In the genomic region with DNA sequence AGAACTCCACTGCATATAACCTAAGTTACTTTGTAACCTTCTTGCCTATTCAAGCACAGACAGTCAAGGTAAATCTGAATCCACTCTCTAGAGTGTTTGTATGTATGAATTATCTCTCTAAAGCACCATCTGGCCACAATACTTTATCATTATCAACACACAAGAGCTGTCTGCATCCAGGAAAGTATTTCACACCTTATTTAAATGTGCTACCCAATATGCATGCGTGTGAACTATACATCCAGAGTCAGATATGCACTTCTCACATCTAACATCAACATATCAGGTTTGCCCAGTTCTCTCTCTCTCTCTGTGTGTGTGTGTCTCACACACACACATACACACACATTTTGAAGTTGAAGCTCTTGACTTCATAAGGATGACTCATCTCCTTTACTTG, we compare ENCODE assay signal across 1 cellular context.
TF ChIP-seq lines count a peak whose summit lies in the region.

No MANE protein-coding gene starts in this region.

TF ChIP-seq in GM12878, 131 proteins besides CTCF, POLR2A, EP300 and RAD21 (continued from another document):
- TF ChIP-seq, protein P1, sequence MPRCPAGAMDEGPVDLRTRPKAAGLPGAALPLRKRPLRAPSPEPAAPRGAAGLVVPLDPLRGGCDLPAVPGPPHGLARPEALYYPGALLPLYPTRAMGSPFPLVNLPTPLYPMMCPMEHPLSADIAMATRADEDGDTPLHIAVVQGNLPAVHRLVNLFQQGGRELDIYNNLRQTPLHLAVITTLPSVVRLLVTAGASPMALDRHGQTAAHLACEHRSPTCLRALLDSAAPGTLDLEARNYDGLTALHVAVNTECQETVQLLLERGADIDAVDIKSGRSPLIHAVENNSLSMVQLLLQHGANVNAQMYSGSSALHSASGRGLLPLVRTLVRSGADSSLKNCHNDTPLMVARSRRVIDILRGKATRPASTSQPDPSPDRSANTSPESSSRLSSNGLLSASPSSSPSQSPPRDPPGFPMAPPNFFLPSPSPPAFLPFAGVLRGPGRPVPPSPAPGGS (IDR thresholded peaks at IDR 0.05; ENCODE audit: borderline replicate concordance, insufficient read depth, low read depth, low read length, poor library complexity, severe bottlenecking), result no peak
- TF ChIP-seq, protein P2, sequence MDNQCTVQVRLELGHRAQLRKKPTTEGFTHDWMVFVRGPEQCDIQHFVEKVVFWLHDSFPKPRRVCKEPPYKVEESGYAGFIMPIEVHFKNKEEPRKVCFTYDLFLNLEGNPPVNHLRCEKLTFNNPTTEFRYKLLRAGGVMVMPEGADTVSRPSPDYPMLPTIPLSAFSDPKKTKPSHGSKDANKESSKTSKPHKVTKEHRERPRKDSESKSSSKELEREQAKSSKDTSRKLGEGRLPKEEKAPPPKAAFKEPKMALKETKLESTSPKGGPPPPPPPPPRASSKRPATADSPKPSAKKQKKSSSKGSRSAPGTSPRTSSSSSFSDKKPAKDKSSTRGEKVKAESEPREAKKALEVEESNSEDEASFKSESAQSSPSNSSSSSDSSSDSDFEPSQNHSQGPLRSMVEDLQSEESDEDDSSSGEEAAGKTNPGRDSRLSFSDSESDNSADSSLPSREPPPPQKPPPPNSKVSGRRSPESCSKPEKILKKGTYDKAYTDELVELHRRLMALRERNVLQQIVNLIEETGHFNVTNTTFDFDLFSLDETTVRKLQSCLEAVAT (IDR thresholded peaks at IDR 0.05), result no peak
- TF ChIP-seq, protein P3, sequence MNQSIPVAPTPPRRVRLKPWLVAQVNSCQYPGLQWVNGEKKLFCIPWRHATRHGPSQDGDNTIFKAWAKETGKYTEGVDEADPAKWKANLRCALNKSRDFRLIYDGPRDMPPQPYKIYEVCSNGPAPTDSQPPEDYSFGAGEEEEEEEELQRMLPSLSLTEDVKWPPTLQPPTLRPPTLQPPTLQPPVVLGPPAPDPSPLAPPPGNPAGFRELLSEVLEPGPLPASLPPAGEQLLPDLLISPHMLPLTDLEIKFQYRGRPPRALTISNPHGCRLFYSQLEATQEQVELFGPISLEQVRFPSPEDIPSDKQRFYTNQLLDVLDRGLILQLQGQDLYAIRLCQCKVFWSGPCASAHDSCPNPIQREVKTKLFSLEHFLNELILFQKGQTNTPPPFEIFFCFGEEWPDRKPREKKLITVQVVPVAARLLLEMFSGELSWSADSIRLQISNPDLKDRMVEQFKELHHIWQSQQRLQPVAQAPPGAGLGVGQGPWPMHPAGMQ (IDR thresholded peaks at IDR 0.05; ENCODE audit: borderline replicate concordance), result no peak
- TF ChIP-seq CBX5 (IDR thresholded peaks at IDR 0.05; ENCODE audit: low read depth) (no peak), SMARCA5 (IDR thresholded peaks at IDR 0.05) (no peak)
- TF ChIP-seq, protein P4, sequence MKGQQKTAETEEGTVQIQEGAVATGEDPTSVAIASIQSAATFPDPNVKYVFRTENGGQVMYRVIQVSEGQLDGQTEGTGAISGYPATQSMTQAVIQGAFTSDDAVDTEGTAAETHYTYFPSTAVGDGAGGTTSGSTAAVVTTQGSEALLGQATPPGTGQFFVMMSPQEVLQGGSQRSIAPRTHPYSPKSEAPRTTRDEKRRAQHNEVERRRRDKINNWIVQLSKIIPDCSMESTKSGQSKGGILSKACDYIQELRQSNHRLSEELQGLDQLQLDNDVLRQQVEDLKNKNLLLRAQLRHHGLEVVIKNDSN (IDR thresholded peaks at IDR 0.05; ENCODE audit: borderline replicate concordance, extremely low read length, insufficient read depth, low read depth, low read length), result no peak
- TF ChIP-seq, protein P5, sequence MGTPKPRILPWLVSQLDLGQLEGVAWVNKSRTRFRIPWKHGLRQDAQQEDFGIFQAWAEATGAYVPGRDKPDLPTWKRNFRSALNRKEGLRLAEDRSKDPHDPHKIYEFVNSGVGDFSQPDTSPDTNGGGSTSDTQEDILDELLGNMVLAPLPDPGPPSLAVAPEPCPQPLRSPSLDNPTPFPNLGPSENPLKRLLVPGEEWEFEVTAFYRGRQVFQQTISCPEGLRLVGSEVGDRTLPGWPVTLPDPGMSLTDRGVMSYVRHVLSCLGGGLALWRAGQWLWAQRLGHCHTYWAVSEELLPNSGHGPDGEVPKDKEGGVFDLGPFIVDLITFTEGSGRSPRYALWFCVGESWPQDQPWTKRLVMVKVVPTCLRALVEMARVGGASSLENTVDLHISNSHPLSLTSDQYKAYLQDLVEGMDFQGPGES (IDR thresholded peaks at IDR 0.05), result no peak
TF ChIP-seq in GM12878: peak in this region for 0.
